In genomic region chr1:240843798-240844197, GRCh38 we compare ENCODE assay signal across 25 cellular contexts.
"Had no signal": no experiment of that assay in that cellular context is flagged by ENCODE, and none has a peak within 500 bp of the region (broad histone marks: within the 10 kb centered on the region; RNA-seq: fewer than 3 reads in every experiment).

No MANE protein-coding gene starts in this region.

- H3K4me2 ChIP-seq: smooth muscle cell had no signal

- H2AFZ ChIP-seq: parathyroid adenoma had no signal

- H3K36me3 ChIP-seq: ascending aorta, brain microvascular endothelial cell, esophagus muscularis mucosa, heart right ventricle, stomach, tibial artery, upper lobe of right lung had no signal

- H3K79me2 ChIP-seq: parathyroid adenoma had no signal

- H3K9me3 ChIP-seq: ascending aorta, esophagus muscularis mucosa, psoas muscle, stomach, tibial artery, upper lobe of right lung had no signal

- H3K9ac ChIP-seq: parathyroid adenoma had no signal

- H3K4me3 ChIP-seq: ascending aorta, esophagus muscularis mucosa, heart right ventricle, psoas muscle, smooth muscle cell, stomach, tibial artery, upper lobe of right lung had no signal

- ATAC-seq: heart right ventricle; naive thymus-derived CD4-positive, alpha-beta T cell; psoas muscle; stimulated activated memory B cell treated with anti-CD40 and anti-IgM and Interleukin-4, amounts not matched to agents 10 μg/mL and 1 μg/mL and 100 μg/mL, for 72 hours; upper lobe of right lung had no signal

- H3K36me3 Mint-ChIP-seq: activated naive CD8-positive, alpha-beta T cell treated with anti-CD3 and anti-CD28 coated beads, Interleukin-2, amount 10 ng/mL, durations not matched to agents 7 days and 5 days; naive thymus-derived CD4-positive, alpha-beta T cell; stimulated activated memory B cell treated with anti-CD40 and anti-IgM and Interleukin-4, amounts not matched to agents 10 μg/mL and 1 μg/mL and 100 μg/mL, for 72 hours had no signal

- H3K27ac Mint-ChIP-seq: activated naive CD4-positive, alpha-beta T cell treated with anti-CD3 and anti-CD28 coated beads for 36 hours; activated naive CD8-positive, alpha-beta T cell treated with anti-CD3 and anti-CD28 coated beads, Interleukin-2, amount 10 ng/mL, durations not matched to agents 7 days and 5 days; dendritic cell treated with granulocyte-macrophage colony-stimulating factor and Interleukin-4, amounts not matched to agents 40 ng/mL and 50 ng/mL, for 4 days; naive thymus-derived CD4-positive, alpha-beta T cell; stimulated activated memory B cell treated with anti-CD40 and anti-IgM and Interleukin-4, amounts not matched to agents 10 μg/mL and 1 μg/mL and 100 μg/mL, for 72 hours had no signal

- H3K27me3 ChIP-seq: ascending aorta, brain microvascular endothelial cell, esophagus muscularis mucosa, heart right ventricle, stomach, tibial artery, upper lobe of right lung had no signal

- H3K27me3 Mint-ChIP-seq: activated naive CD8-positive, alpha-beta T cell treated with anti-CD3 and anti-CD28 coated beads, Interleukin-2, amount 10 ng/mL, durations not matched to agents 7 days and 5 days; dendritic cell treated with granulocyte-macrophage colony-stimulating factor and Interleukin-4, amounts not matched to agents 40 ng/mL and 50 ng/mL, for 4 days; stimulated activated memory B cell treated with anti-CD40 and anti-IgM and Interleukin-4, amounts not matched to agents 10 μg/mL and 1 μg/mL and 100 μg/mL, for 72 hours had no signal

- H3K4me1 ChIP-seq: ascending aorta, esophagus muscularis mucosa, heart right ventricle, parathyroid adenoma, psoas muscle, stomach, tibial artery, upper lobe of right lung had no signal

- H3K4me1 Mint-ChIP-seq: activated naive CD8-positive, alpha-beta T cell treated with anti-CD3 and anti-CD28 coated beads, Interleukin-2, amount 10 ng/mL, durations not matched to agents 7 days and 5 days; stimulated activated memory B cell treated with anti-CD40 and anti-IgM and Interleukin-4, amounts not matched to agents 10 μg/mL and 1 μg/mL and 100 μg/mL, for 72 hours had no signal

- H3K4me3 Mint-ChIP-seq: activated naive CD4-positive, alpha-beta T cell treated with anti-CD3 and anti-CD28 coated beads for 36 hours; activated naive CD8-positive, alpha-beta T cell treated with anti-CD3 and anti-CD28 coated beads, Interleukin-2, amount 10 ng/mL, durations not matched to agents 7 days and 5 days; dendritic cell treated with granulocyte-macrophage colony-stimulating factor and Interleukin-4, amounts not matched to agents 40 ng/mL and 50 ng/mL, for 4 days; naive thymus-derived CD4-positive, alpha-beta T cell; stimulated activated memory B cell treated with anti-CD40 and anti-IgM and Interleukin-4, amounts not matched to agents 10 μg/mL and 1 μg/mL and 100 μg/mL, for 72 hours had no signal

- DNase-seq: activated CD4-positive, alpha-beta T cell treated with anti-CD3 and anti-CD28 coated beads for 4 hours; activated CD4-positive, alpha-beta T cell treated with anti-CD3 and anti-CD28 coated beads, Interleukin-2, amount 50 U/mL, for 4 hours; activated effector memory CD4-positive, alpha-beta T cell treated with anti-CD3 and anti-CD28 coated beads, Interleukin-2, amount 50 U/mL, for 16 hours; activated naive CD4-positive, alpha-beta T cell treated with anti-CD3 and anti-CD28 coated beads for 36 hours; activated naive CD8-positive, alpha-beta T cell treated with anti-CD3 and anti-CD28 coated beads, Interleukin-2, amount 10 ng/mL, durations not matched to agents 7 days and 5 days; activated T-cell treated with anti-CD3 and anti-CD28 coated beads for 4 hours; brain microvascular endothelial cell; effector CD4-positive, alpha-beta T cell; foreskin melanocyte; heart right ventricle; midbrain; naive thymus-derived CD4-positive, alpha-beta T cell; psoas muscle; stimulated activated CD4-positive, alpha-beta T cell treated with anti-CD3 and anti-CD28 coated beads, Interleukin-1b, Interleukin-23, amount 100 ng/mL, for 48 hours; stimulated activated CD4-positive, alpha-beta T cell treated with anti-CD3 and anti-CD28 coated beads, Interleukin-4, amount 100 ng/mL, for 4 hours; stimulated activated CD8-positive, alpha-beta memory T cell treated with anti-CD3 and anti-CD28 coated beads, Interleukin-4, amount 100 ng/mL, for 48 hours; stomach; tibial artery; upper lobe of right lung had no signal

- H3K9me3 Mint-ChIP-seq: activated naive CD4-positive, alpha-beta T cell treated with anti-CD3 and anti-CD28 coated beads for 36 hours had no signal

- H3K27ac ChIP-seq: ascending aorta, brain microvascular endothelial cell, esophagus muscularis mucosa, heart right ventricle, parathyroid adenoma, psoas muscle, stomach, tibial artery, upper lobe of right lung had no signal
